ENCODE assay signal across 23 cellular contexts in genomic region chr19:10274589-10274988, GRCh38. TPM values are rescaled to one million over a fixed set of nuclear protein-coding genes. Genes with fewer than 3 reads are reported as not detected.
DNase-seq lines count a peak whose midpoint lies in the region; ATAC-seq and TF ChIP-seq lines count a peak whose summit lies in the region.
"Had no signal": no experiment of that assay in that cellular context is flagged by ENCODE, and none has a peak within 500 bp of the region (broad histone marks: within the 10 kb centered on the region; RNA-seq: fewer than 3 reads in every experiment).

No MANE protein-coding gene starts in this region.

- H3K4me1 ChIP-seq in breast epithelium = no peaks in the 10 kb centered on the region
- H3K4me1 ChIP-seq: uterus had no signal

- TF ChIP-seq CTCF in GM12875 (IDR thresholded peaks at IDR 0.05; ENCODE audit: borderline replicate concordance, insufficient read depth, low read depth, low read length) (no peak), breast epithelium (IDR thresholded peaks at IDR 0.05) (no peak)

- DNase-seq in T-helper 2 cell treated with Interferon-gamma antibody and Interleukin-4, amounts not matched to agents 5 μg/mL and 100 μg/mL, for 36 hours (ENCODE audit: low spot score) = no peak
- DNase-seq in T-helper 2 cell (no peak), breast epithelium (ENCODE audit: low spot score in 2 of 2) (no peak), NCI-H2081 (lab: John Stamatoyannopoulos, UW) (no peak)
- DNase-seq in activated T-helper 1 cell treated with anti-CD3 and anti-CD28 coated beads, Interleukin-12 subunit alpha, Interleukin-12 subunit beta, Interleukin-2, Interleukin-4 antibody, amounts not matched to agents 30 ng/mL and 10 ng/mL and 1 ng/mL, durations not matched to agents 14 hours and 24 hours and 36 hours (ENCODE audit: low spot score) = no peak
- DNase-seq in natural killer cell treated with Interleukin-12 subunit alpha and Interleukin-12 subunit beta and Interleukin-15 and Interleukin-18, amount 100 ng/mL, for 72 hours (ENCODE audit: low spot score) = no peak
- no peak for DNase-seq in stimulated activated CD8-positive, alpha-beta memory T cell treated with anti-CD3 and anti-CD28 coated beads, Interleukin-4, amount 100 ng/mL, for 48 hours
- DNase-seq: 8988T; activated naive CD4-positive, alpha-beta T cell treated with Interleukin-2 at 50 U/mL for 16 hours; colonic mucosa; H9; heart left ventricle; NCI-H1105; NCI-H2107; NCI-H524; SHP77 treated with DMSO at 0.1 percent for 48 hours; sigmoid colon; stomach; uterus had no signal

- H3K36me3 ChIP-seq in breast epithelium = no peaks in the 10 kb centered on the region
- H3K36me3 ChIP-seq: colonic mucosa, sigmoid colon, uterus had no signal

- H3K27ac Mint-ChIP-seq in T-helper 2 cell treated with Interferon-gamma antibody and Interleukin-4, amounts not matched to agents 5 μg/mL and 100 μg/mL, for 36 hours = peak overlapping the region; percentile 45
- H3K27ac Mint-ChIP-seq in activated T-helper 1 cell treated with anti-CD3 and anti-CD28 coated beads, Interleukin-12 subunit alpha, Interleukin-12 subunit beta, Interleukin-2, Interleukin-4 antibody, amounts not matched to agents 30 ng/mL and 10 ng/mL and 1 ng/mL, durations not matched to agents 14 hours and 24 hours and 36 hours = no peak overlapping the region
- peak overlapping the region; percentile 33 to 96 for H3K27ac Mint-ChIP-seq in natural killer cell treated with Interleukin-12 subunit alpha and Interleukin-12 subunit beta and Interleukin-15 and Interleukin-18, amount 100 ng/mL, for 72 hours
- H3K27ac Mint-ChIP-seq: H9, WTC11 had no signal

- H3K27me3 Mint-ChIP-seq in T-helper 2 cell treated with Interferon-gamma antibody and Interleukin-4, amounts not matched to agents 5 μg/mL and 100 μg/mL, for 36 hours (ENCODE audit: low read depth) = no peaks in the 10 kb centered on the region
- no peaks in the 10 kb centered on the region for H3K27me3 Mint-ChIP-seq in activated T-helper 1 cell treated with anti-CD3 and anti-CD28 coated beads, Interleukin-12 subunit alpha, Interleukin-12 subunit beta, Interleukin-2, Interleukin-4 antibody, amounts not matched to agents 30 ng/mL and 10 ng/mL and 1 ng/mL, durations not matched to agents 14 hours and 24 hours and 36 hours (ENCODE audit: insufficient read depth)
- H3K27me3 Mint-ChIP-seq in natural killer cell treated with Interleukin-12 subunit alpha and Interleukin-12 subunit beta and Interleukin-15 and Interleukin-18, amount 100 ng/mL, for 72 hours = no peaks in the 10 kb centered on the region

- no peak for ATAC-seq in natural killer cell treated with Interleukin-12 subunit alpha and Interleukin-12 subunit beta and Interleukin-15 and Interleukin-18, amount 100 ng/mL, for 72 hours
- ATAC-seq: heart left ventricle, WTC11 had no signal

- H3K4me3 ChIP-seq in GM12875 (ENCODE audit: low read depth, low read length) = peak overlapping the region; percentile 1
- no peak overlapping the region for H3K4me3 ChIP-seq in breast epithelium
- H3K4me3 ChIP-seq: colonic mucosa, sigmoid colon, uterus had no signal

- no peak for TF ChIP-seq POLR2A in breast epithelium (IDR thresholded peaks at IDR 0.05)

- no peaks in the 10 kb centered on the region for H3K9me3 ChIP-seq in breast epithelium
- H3K9me3 ChIP-seq: colonic mucosa, heart left ventricle, sigmoid colon, stomach, uterus had no signal

- H3K27me3 ChIP-seq in breast epithelium = no peaks in the 10 kb centered on the region
- H3K27me3 ChIP-seq: colonic mucosa had no signal

- intact Hi-C loops in activated T-helper 1 cell treated with anti-CD3 and anti-CD28 coated beads, Interleukin-12 subunit alpha, Interleukin-12 subunit beta, Interleukin-2, Interleukin-4 antibody, amounts not matched to agents 30 ng/mL and 10 ng/mL and 1 ng/mL, durations not matched to agents 14 hours and 24 hours and 36 hours (cut with micrococcal nuclease) = loop anchor here (5.0 kb wide), 1 partner anchor 293 kb away; the partner anchor contains the start of genes CDKN2D and KRI1
- intact Hi-C loops in breast epithelium (cut with DNase I; ENCODE audit: low total_unique reads) = no loop called here

- H3K4me1 Mint-ChIP-seq in T-helper 2 cell treated with Interferon-gamma antibody and Interleukin-4, amounts not matched to agents 5 μg/mL and 100 μg/mL, for 36 hours (ENCODE audit: low read depth) = peaks cover 34% of the 10 kb centered on the region
- peaks cover 41% of the 10 kb centered on the region for H3K4me1 Mint-ChIP-seq in activated T-helper 1 cell treated with anti-CD3 and anti-CD28 coated beads, Interleukin-12 subunit alpha, Interleukin-12 subunit beta, Interleukin-2, Interleukin-4 antibody, amounts not matched to agents 30 ng/mL and 10 ng/mL and 1 ng/mL, durations not matched to agents 14 hours and 24 hours and 36 hours (ENCODE audit: low read depth)
- peaks cover 40 to 49% of the 10 kb centered on the region in 2 donors for H3K4me1 Mint-ChIP-seq in natural killer cell treated with Interleukin-12 subunit alpha and Interleukin-12 subunit beta and Interleukin-15 and Interleukin-18, amount 100 ng/mL, for 72 hours (ENCODE audit: low read depth in 2 of 2)

- H3K4me3 Mint-ChIP-seq in T-helper 2 cell treated with Interferon-gamma antibody and Interleukin-4, amounts not matched to agents 5 μg/mL and 100 μg/mL, for 36 hours = no peak overlapping the region
- H3K4me3 Mint-ChIP-seq in activated T-helper 1 cell treated with anti-CD3 and anti-CD28 coated beads, Interleukin-12 subunit alpha, Interleukin-12 subunit beta, Interleukin-2, Interleukin-4 antibody, amounts not matched to agents 30 ng/mL and 10 ng/mL and 1 ng/mL, durations not matched to agents 14 hours and 24 hours and 36 hours = peak overlapping the region; percentile 43
- H3K4me3 Mint-ChIP-seq in natural killer cell treated with Interleukin-12 subunit alpha and Interleukin-12 subunit beta and Interleukin-15 and Interleukin-18, amount 100 ng/mL, for 72 hours = peak overlapping the region; percentile 71
- H3K4me3 Mint-ChIP-seq: WTC11 had no signal

- H3K9me3 Mint-ChIP-seq in T-helper 2 cell treated with Interferon-gamma antibody and Interleukin-4, amounts not matched to agents 5 μg/mL and 100 μg/mL, for 36 hours = no peaks in the 10 kb centered on the region
- no peaks in the 10 kb centered on the region for H3K9me3 Mint-ChIP-seq in activated T-helper 1 cell treated with anti-CD3 and anti-CD28 coated beads, Interleukin-12 subunit alpha, Interleukin-12 subunit beta, Interleukin-2, Interleukin-4 antibody, amounts not matched to agents 30 ng/mL and 10 ng/mL and 1 ng/mL, durations not matched to agents 14 hours and 24 hours and 36 hours
- H3K9me3 Mint-ChIP-seq in natural killer cell treated with Interleukin-12 subunit alpha and Interleukin-12 subunit beta and Interleukin-15 and Interleukin-18, amount 100 ng/mL, for 72 hours = no peaks in the 10 kb centered on the region
- H3K9me3 Mint-ChIP-seq: H9, WTC11 had no signal

- no peak overlapping the region for H3K27ac ChIP-seq in breast epithelium
- H3K27ac ChIP-seq: colonic mucosa, heart left ventricle, sigmoid colon, stomach, uterus had no signal

- peaks cover 26% of the 10 kb centered on the region for H3K36me3 Mint-ChIP-seq in T-helper 2 cell treated with Interferon-gamma antibody and Interleukin-4, amounts not matched to agents 5 μg/mL and 100 μg/mL, for 36 hours (ENCODE audit: low read depth)
- peaks cover 37% of the 10 kb centered on the region for H3K36me3 Mint-ChIP-seq in activated T-helper 1 cell treated with anti-CD3 and anti-CD28 coated beads, Interleukin-12 subunit alpha, Interleukin-12 subunit beta, Interleukin-2, Interleukin-4 antibody, amounts not matched to agents 30 ng/mL and 10 ng/mL and 1 ng/mL, durations not matched to agents 14 hours and 24 hours and 36 hours (ENCODE audit: low read depth)
- H3K36me3 Mint-ChIP-seq in natural killer cell treated with Interleukin-12 subunit alpha and Interleukin-12 subunit beta and Interleukin-15 and Interleukin-18, amount 100 ng/mL, for 72 hours = peaks cover 25% of the 10 kb centered on the region
- H3K36me3 Mint-ChIP-seq: WTC11 had no signal

RNA-seq across cellular contexts. Expression of gene ICAM1, which starts 3.7 kb away (rescaled TPM):
- 90.8 and 92.2 TPM in 2 replicates for total RNA-seq in activated T-helper 1 cell treated with anti-CD3 and anti-CD28 coated beads, Interleukin-12 subunit alpha, Interleukin-12 subunit beta, Interleukin-2, Interleukin-4 antibody, amounts not matched to agents 30 ng/mL and 10 ng/mL and 1 ng/mL, durations not matched to agents 14 hours and 24 hours and 36 hours
- total RNA-seq in natural killer cell treated with Interleukin-12 subunit alpha and Interleukin-12 subunit beta and Interleukin-15 and Interleukin-18, amount 100 ng/mL, for 72 hours = 100 to 1,000 TPM; 106 to 264 TPM
- total RNA-seq in breast epithelium = 10 to 100 TPM; 20.6 to 52.2 (median 20.8) TPM

RNA-seq across cellular contexts. Expression of gene ICAM4, which starts 12.2 kb away (rescaled TPM):
- 0.59 and 1.0 TPM in 2 replicates for total RNA-seq in activated T-helper 1 cell treated with anti-CD3 and anti-CD28 coated beads, Interleukin-12 subunit alpha, Interleukin-12 subunit beta, Interleukin-2, Interleukin-4 antibody, amounts not matched to agents 30 ng/mL and 10 ng/mL and 1 ng/mL, durations not matched to agents 14 hours and 24 hours and 36 hours
- 1 to 10 TPM; 1.4 to 2.1 TPM for total RNA-seq in natural killer cell treated with Interleukin-12 subunit alpha and Interleukin-12 subunit beta and Interleukin-15 and Interleukin-18, amount 100 ng/mL, for 72 hours
- 1 to 10 TPM in 2 of 3 donors, not detected in 1; 1.1 to 1.6 TPM for total RNA-seq in breast epithelium
- total RNA-seq: HT1080, osteocyte, sigmoid colon had no signal

RNA-seq across cellular contexts. Expression of gene ICAM5, which starts 15.2 kb away (rescaled TPM):
- 1.9 TPM in 2 replicates for total RNA-seq in activated T-helper 1 cell treated with anti-CD3 and anti-CD28 coated beads, Interleukin-12 subunit alpha, Interleukin-12 subunit beta, Interleukin-2, Interleukin-4 antibody, amounts not matched to agents 30 ng/mL and 10 ng/mL and 1 ng/mL, durations not matched to agents 14 hours and 24 hours and 36 hours
- under 1 TPM; 0.78 to 0.83 TPM for total RNA-seq in natural killer cell treated with Interleukin-12 subunit alpha and Interleukin-12 subunit beta and Interleukin-15 and Interleukin-18, amount 100 ng/mL, for 72 hours
- 1 to 10 TPM in 2 of 3 donors, under 1 TPM in 1; 0.64 to 1.8 (median 1.3) TPM for total RNA-seq in breast epithelium

RNA-seq across cellular contexts. Expression of gene MRPL4, which starts 22.6 kb away (rescaled TPM):
- 163 and 168 TPM in 2 replicates for total RNA-seq in activated T-helper 1 cell treated with anti-CD3 and anti-CD28 coated beads, Interleukin-12 subunit alpha, Interleukin-12 subunit beta, Interleukin-2, Interleukin-4 antibody, amounts not matched to agents 30 ng/mL and 10 ng/mL and 1 ng/mL, durations not matched to agents 14 hours and 24 hours and 36 hours
- 100 to 1,000 TPM in 1 of 2 donors, 10 to 100 TPM in 1; 79.1 to 140 TPM for total RNA-seq in natural killer cell treated with Interleukin-12 subunit alpha and Interleukin-12 subunit beta and Interleukin-15 and Interleukin-18, amount 100 ng/mL, for 72 hours
- total RNA-seq in breast epithelium = 10 to 100 TPM; 40.2 to 57.7 (median 52.7) TPM

RNA-seq across cellular contexts. Expression of gene ZGLP1, which starts 35.0 kb away (rescaled TPM):
- total RNA-seq in activated T-helper 1 cell treated with anti-CD3 and anti-CD28 coated beads, Interleukin-12 subunit alpha, Interleukin-12 subunit beta, Interleukin-2, Interleukin-4 antibody, amounts not matched to agents 30 ng/mL and 10 ng/mL and 1 ng/mL, durations not matched to agents 14 hours and 24 hours and 36 hours = 3.5 and 4.2 TPM in 2 replicates
- 1 to 10 TPM; 2.5 to 7.3 TPM for total RNA-seq in natural killer cell treated with Interleukin-12 subunit alpha and Interleukin-12 subunit beta and Interleukin-15 and Interleukin-18, amount 100 ng/mL, for 72 hours
- total RNA-seq in breast epithelium = 1 to 10 TPM; 1.3 to 4.4 (median 3.3) TPM
